ENCODE assay signal across 1 cellular context in genomic region chr1:11944358-11944981, GRCh38.
TF ChIP-seq lines count a peak whose summit lies in the region.

No MANE protein-coding gene starts in this region.

TF ChIP-seq in HEK293, 187 proteins besides CTCF, POLR2A, EP300 and RAD21 (continued from another document and continues in another):
- TF ChIP-seq ZNF558 (tag by site-specific recombination; IDR thresholded peaks at IDR 0.05), result peak; percentile 67; the same call in 1 of the 2 replicates
- TF ChIP-seq BCL6B (tag by site-specific recombination; IDR thresholded peaks at IDR 0.05), result peak; percentile 28; the same call in 1 of the 2 replicates
- TF ChIP-seq GFI1B (tag by site-specific recombination; IDR thresholded peaks at IDR 0.05), result peak; percentile 67; the same call in 1 of the 2 replicates
- peak; percentile 55; the same call in 1 of the 2 replicates for TF ChIP-seq OVOL3 (tag by site-specific recombination; IDR thresholded peaks at IDR 0.05)
- no peak for TF ChIP-seq ZNF585B (tag by site-specific recombination; IDR thresholded peaks at IDR 0.05)
- TF ChIP-seq RBAK (tag by site-specific recombination; IDR thresholded peaks at IDR 0.05), result no peak
- no peak for TF ChIP-seq REPIN1 (tag by site-specific recombination; IDR thresholded peaks at IDR 0.05; ENCODE audit: low read depth)
- TF ChIP-seq, protein P1, sequence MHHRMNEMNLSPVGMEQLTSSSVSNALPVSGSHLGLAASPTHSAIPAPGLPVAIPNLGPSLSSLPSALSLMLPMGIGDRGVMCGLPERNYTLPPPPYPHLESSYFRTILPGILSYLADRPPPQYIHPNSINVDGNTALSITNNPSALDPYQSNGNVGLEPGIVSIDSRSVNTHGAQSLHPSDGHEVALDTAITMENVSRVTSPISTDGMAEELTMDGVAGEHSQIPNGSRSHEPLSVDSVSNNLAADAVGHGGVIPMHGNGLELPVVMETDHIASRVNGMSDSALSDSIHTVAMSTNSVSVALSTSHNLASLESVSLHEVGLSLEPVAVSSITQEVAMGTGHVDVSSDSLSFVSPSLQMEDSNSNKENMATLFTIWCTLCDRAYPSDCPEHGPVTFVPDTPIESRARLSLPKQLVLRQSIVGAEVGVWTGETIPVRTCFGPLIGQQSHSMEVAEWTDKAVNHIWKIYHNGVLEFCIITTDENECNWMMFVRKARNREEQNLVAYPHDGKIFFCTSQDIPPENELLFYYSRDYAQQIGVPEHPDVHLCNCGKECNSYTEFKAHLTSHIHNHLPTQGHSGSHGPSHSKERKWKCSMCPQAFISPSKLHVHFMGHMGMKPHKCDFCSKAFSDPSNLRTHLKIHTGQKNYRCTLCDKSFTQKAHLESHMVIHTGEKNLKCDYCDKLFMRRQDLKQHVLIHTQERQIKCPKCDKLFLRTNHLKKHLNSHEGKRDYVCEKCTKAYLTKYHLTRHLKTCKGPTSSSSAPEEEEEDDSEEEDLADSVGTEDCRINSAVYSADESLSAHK (tag by site-specific recombination; IDR thresholded peaks at IDR 0.05), result peak; percentile 92
- no peak for TF ChIP-seq ZNF837 (tag by site-specific recombination; IDR thresholded peaks at IDR 0.05)
- TF ChIP-seq HOXC10 (CRISPR knock-in tag; IDR thresholded peaks at IDR 0.05), result no peak
- peak; percentile 89 for TF ChIP-seq ZFP69B (tag by site-specific recombination; IDR thresholded peaks at IDR 0.05)
- TF ChIP-seq ZNF274 (IDR thresholded peaks at IDR 0.05; ENCODE audit: low read length), result no peak
- TF ChIP-seq ZNF274 (tag by site-specific recombination; IDR thresholded peaks at IDR 0.05; ENCODE audit: borderline replicate concordance), result no peak
- TF ChIP-seq, protein P2, sequence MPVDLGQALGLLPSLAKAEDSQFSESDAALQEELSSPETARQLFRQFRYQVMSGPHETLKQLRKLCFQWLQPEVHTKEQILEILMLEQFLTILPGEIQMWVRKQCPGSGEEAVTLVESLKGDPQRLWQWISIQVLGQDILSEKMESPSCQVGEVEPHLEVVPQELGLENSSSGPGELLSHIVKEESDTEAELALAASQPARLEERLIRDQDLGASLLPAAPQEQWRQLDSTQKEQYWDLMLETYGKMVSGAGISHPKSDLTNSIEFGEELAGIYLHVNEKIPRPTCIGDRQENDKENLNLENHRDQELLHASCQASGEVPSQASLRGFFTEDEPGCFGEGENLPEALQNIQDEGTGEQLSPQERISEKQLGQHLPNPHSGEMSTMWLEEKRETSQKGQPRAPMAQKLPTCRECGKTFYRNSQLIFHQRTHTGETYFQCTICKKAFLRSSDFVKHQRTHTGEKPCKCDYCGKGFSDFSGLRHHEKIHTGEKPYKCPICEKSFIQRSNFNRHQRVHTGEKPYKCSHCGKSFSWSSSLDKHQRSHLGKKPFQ (tag by site-specific recombination; IDR thresholded peaks at IDR 0.05), result 0 out of 2 replicates have a peak, but pooled peaks have one; percentile 71
- no peak; the same call in 1 of the 2 replicates for TF ChIP-seq ZNF518A (tag by site-specific recombination; conservative IDR thresholded peaks at IDR 0.05; ENCODE audit: low read depth)
- no peak for TF ChIP-seq ZNF404 (tag by site-specific recombination; IDR thresholded peaks at IDR 0.05)
- no peak for TF ChIP-seq ZNF677 (tag by site-specific recombination; IDR thresholded peaks at IDR 0.05)
- peak; percentile 67; the same call in 1 of the 2 replicates for TF ChIP-seq ZNF76 (tag by site-specific recombination; IDR thresholded peaks at IDR 0.05; ENCODE audit: borderline replicate concordance, low read depth)
- TF ChIP-seq, protein P3, sequence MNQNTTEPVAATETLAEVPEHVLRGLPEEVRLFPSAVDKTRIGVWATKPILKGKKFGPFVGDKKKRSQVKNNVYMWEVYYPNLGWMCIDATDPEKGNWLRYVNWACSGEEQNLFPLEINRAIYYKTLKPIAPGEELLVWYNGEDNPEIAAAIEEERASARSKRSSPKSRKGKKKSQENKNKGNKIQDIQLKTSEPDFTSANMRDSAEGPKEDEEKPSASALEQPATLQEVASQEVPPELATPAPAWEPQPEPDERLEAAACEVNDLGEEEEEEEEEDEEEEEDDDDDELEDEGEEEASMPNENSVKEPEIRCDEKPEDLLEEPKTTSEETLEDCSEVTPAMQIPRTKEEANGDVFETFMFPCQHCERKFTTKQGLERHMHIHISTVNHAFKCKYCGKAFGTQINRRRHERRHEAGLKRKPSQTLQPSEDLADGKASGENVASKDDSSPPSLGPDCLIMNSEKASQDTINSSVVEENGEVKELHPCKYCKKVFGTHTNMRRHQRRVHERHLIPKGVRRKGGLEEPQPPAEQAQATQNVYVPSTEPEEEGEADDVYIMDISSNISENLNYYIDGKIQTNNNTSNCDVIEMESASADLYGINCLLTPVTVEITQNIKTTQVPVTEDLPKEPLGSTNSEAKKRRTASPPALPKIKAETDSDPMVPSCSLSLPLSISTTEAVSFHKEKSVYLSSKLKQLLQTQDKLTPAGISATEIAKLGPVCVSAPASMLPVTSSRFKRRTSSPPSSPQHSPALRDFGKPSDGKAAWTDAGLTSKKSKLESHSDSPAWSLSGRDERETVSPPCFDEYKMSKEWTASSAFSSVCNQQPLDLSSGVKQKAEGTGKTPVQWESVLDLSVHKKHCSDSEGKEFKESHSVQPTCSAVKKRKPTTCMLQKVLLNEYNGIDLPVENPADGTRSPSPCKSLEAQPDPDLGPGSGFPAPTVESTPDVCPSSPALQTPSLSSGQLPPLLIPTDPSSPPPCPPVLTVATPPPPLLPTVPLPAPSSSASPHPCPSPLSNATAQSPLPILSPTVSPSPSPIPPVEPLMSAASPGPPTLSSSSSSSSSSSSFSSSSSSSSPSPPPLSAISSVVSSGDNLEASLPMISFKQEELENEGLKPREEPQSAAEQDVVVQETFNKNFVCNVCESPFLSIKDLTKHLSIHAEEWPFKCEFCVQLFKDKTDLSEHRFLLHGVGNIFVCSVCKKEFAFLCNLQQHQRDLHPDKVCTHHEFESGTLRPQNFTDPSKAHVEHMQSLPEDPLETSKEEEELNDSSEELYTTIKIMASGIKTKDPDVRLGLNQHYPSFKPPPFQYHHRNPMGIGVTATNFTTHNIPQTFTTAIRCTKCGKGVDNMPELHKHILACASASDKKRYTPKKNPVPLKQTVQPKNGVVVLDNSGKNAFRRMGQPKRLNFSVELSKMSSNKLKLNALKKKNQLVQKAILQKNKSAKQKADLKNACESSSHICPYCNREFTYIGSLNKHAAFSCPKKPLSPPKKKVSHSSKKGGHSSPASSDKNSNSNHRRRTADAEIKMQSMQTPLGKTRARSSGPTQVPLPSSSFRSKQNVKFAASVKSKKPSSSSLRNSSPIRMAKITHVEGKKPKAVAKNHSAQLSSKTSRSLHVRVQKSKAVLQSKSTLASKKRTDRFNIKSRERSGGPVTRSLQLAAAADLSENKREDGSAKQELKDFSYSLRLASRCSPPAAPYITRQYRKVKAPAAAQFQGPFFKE (tag by site-specific recombination; IDR thresholded peaks at IDR 0.05; ENCODE audit: borderline replicate concordance), result no peak
- TF ChIP-seq MYNN (tag by site-specific recombination; IDR thresholded peaks at IDR 0.05; ENCODE audit: borderline replicate concordance), result no peak
- no peak for TF ChIP-seq ZNF202 (tag by site-specific recombination; IDR thresholded peaks at IDR 0.05; ENCODE audit: borderline replicate concordance)
- no peak for TF ChIP-seq ZNF174 (tag by site-specific recombination; IDR thresholded peaks at IDR 0.05)
- peak; percentile 38; the same call in 1 of the 2 replicates for TF ChIP-seq ZBTB11 (tag by site-specific recombination; conservative IDR thresholded peaks at IDR 0.05; ENCODE audit: low read depth)
- peak; percentile 61; the same call in 1 of the 2 replicates for TF ChIP-seq ZNF394 (tag by site-specific recombination; IDR thresholded peaks at IDR 0.05; ENCODE audit: borderline replicate concordance)
- TF ChIP-seq, protein P4, sequence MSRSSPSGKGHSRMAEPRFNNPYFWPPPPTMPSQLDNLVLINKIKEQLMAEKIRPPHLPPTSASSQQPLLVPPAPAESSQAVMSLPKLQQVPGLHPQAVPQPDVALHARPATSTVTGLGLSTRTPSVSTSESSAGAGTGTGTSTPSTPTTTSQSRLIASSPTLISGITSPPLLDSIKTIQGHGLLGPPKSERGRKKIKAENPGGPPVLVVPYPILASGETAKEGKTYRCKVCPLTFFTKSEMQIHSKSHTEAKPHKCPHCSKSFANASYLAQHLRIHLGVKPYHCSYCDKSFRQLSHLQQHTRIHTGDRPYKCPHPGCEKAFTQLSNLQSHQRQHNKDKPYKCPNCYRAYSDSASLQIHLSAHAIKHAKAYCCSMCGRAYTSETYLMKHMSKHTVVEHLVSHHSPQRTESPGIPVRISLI (tag by site-specific recombination; IDR thresholded peaks at IDR 0.05), result no peak; the same call in 1 of the 2 replicates
- peak; percentile 62 for TF ChIP-seq ZNF629 (tag by site-specific recombination; IDR thresholded peaks at IDR 0.05)
- TF ChIP-seq, protein P5, sequence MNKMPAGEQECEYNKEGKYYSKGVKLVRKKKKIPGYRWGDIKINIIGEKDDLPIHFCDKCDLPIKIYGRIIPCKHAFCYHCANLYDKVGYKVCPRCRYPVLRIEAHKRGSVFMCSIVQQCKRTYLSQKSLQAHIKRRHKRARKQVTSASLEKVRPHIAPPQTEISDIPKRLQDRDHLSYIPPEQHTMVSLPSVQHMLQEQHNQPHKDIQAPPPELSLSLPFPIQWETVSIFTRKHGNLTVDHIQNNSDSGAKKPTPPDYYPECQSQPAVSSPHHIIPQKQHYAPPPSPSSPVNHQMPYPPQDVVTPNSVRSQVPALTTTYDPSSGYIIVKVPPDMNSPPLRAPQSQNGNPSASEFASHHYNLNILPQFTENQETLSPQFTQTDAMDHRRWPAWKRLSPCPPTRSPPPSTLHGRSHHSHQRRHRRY (tag by site-specific recombination; IDR thresholded peaks at IDR 0.05), result peak; percentile 80; the same call in 1 of the 2 replicates
- no peak for TF ChIP-seq ZNF777 (tag by site-specific recombination; IDR thresholded peaks at IDR 0.05; ENCODE audit: borderline replicate concordance)
- peak; percentile 44; the same call in 1 of the 2 replicates for TF ChIP-seq KLF17 (tag by site-specific recombination; IDR thresholded peaks at IDR 0.05)
- peak; percentile 49; the same call in 1 of the 2 replicates for TF ChIP-seq EGR2 (tag by site-specific recombination; IDR thresholded peaks at IDR 0.05; ENCODE audit: low read depth)
